Comparison of ENCODE assay signal across 18 cellular contexts in the genomic region with DNA sequence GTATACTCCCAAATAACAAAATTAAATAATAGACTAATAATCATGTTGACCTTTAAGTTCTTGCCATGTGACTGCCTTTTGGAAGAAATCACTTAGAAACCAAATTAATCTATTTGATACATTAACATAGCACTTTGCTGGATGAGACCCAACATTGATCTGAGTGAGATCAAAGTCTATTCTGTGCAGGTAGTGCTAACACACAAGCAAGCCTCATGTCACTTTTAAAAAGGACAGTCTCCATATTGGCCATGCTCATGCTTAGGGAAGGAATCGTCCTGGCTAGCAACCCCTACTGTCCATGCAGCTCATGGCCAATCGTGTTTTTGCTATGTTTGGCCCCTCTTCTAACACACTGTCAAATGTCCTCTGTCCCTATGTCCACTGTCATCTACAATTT. TPM values are rescaled to one million over a fixed set of nuclear protein-coding genes. Genes with fewer than 3 reads are reported as not detected.
DNase-seq lines count a peak whose midpoint lies in the region; ATAC-seq, FAIRE-seq and TF ChIP-seq lines count a peak whose summit lies in the region.
"Had no signal": no experiment of that assay in that cellular context is flagged by ENCODE, and none has a peak within 500 bp of the region (broad histone marks: within the 10 kb centered on the region; RNA-seq: fewer than 3 reads in every experiment).

No MANE protein-coding gene starts in this region.

- no peak for TF ChIP-seq POLR2A in body of pancreas (IDR thresholded peaks at IDR 0.05)
- no peak for TF ChIP-seq POLR2A in right lobe of liver (IDR thresholded peaks at IDR 0.05)

- H3K27ac ChIP-seq in body of pancreas: no peak overlapping the region
- no peak overlapping the region for H3K27ac ChIP-seq in right lobe of liver
- H3K27ac ChIP-seq in small intestine (ENCODE audit: low read depth in 1 of 2, low read length in 1 of 2): no peak overlapping the region
- H3K27ac ChIP-seq: GM23248 had no signal

- peaks cover 2 to 7% of the 10 kb centered on the region in 2 donors for H3K9me3 Mint-ChIP-seq in effector memory CD8-positive, alpha-beta T cell

- no peak overlapping the region for H3K27ac Mint-ChIP-seq in effector memory CD8-positive, alpha-beta T cell
- H3K27ac Mint-ChIP-seq: CD4-positive, alpha-beta memory T cell had no signal

- peak; percentile 42 for ATAC-seq in body of pancreas
- ATAC-seq in right lobe of liver: peak; percentile 89 to 93 (median 91)
- no peak for ATAC-seq in effector memory CD8-positive, alpha-beta T cell (replicated peaks)

- no peaks in the 10 kb centered on the region for H3K27me3 Mint-ChIP-seq in effector memory CD8-positive, alpha-beta T cell
- H3K27me3 Mint-ChIP-seq: CD4-positive, alpha-beta memory T cell had no signal

- DNase-seq in body of pancreas (no peak), right lobe of liver (no peak), small intestine (peak; percentile 3), COR-L47 (lab: John Stamatoyannopoulos, UW) (no peak), activated gamma-delta T cell (lab: John Stamatoyannopoulos, UW) (no peak)
- DNase-seq in effector memory CD8-positive, alpha-beta T cell: no peak
- DNase-seq: C1 segment of cervical spinal cord; Caco-2; CD4-positive, alpha-beta memory T cell; DMS153; DND-41; GM23248; H7; HCEC 1CT had no signal

- H3K36me3 ChIP-seq in body of pancreas (replicated peaks in 1 of 2; ENCODE audit: insufficient read depth in 1 of 2, low read depth in 2 of 2) (no peaks in the 10 kb centered on the region), right lobe of liver (no peaks in the 10 kb centered on the region), small intestine (ENCODE audit: control insufficient read depth in 2 of 2, insufficient read depth in 2 of 2, low read length in 2 of 2) (no peaks in the 10 kb centered on the region)

- intact Hi-C loops in body of pancreas (cut with DNase I): no loop called here
- intact Hi-C loops in right lobe of liver (cut with DNase I): no loop called here

- no peak overlapping the region for H3K4me3 Mint-ChIP-seq in effector memory CD8-positive, alpha-beta T cell
- H3K4me3 Mint-ChIP-seq: CD4-positive, alpha-beta memory T cell had no signal

- H3K27me3 ChIP-seq in body of pancreas (no peaks in the 10 kb centered on the region), right lobe of liver (no peaks in the 10 kb centered on the region), small intestine (ENCODE audit: control insufficient read depth in 2 of 2, insufficient read depth in 2 of 2, low read length in 2 of 2) (no peaks in the 10 kb centered on the region)

- FAIRE-seq in small intestine (lab: Jason Lieb, UNC): no peak
- FAIRE-seq: G401.6, GM12892, GM19239, H1 had no signal

- H3K4me1 ChIP-seq in body of pancreas: no peaks in the 10 kb centered on the region
- H3K4me1 ChIP-seq in right lobe of liver: peaks cover 0 to 10% (median 2%) of the 10 kb centered on the region in 4 donors
- no peaks in the 10 kb centered on the region for H3K4me1 ChIP-seq in small intestine (ENCODE audit: control insufficient read depth in 2 of 2, insufficient read depth in 1 of 2, low read depth in 1 of 2, low read length in 1 of 2)
- H3K4me1 ChIP-seq: Caco-2 had no signal

- no peaks in the 10 kb centered on the region for H3K4me1 Mint-ChIP-seq in effector memory CD8-positive, alpha-beta T cell (ENCODE audit: low read depth in 2 of 2)
- H3K4me1 Mint-ChIP-seq: CD4-positive, alpha-beta memory T cell had no signal

- H3K4me3 ChIP-seq in body of pancreas: no peak overlapping the region
- H3K4me3 ChIP-seq in right lobe of liver: no peak overlapping the region
- H3K4me3 ChIP-seq in small intestine (ENCODE audit: low read depth in 1 of 2, low read length in 2 of 2): no peak overlapping the region
- H3K4me3 ChIP-seq: GM23248 had no signal

- WGBS in body of pancreas, 2 donors: 24 to 38% methylated on average over 2 of the region's 2 CpGs
- WGBS in right lobe of liver (ENCODE audit: insufficient coverage, low coverage, low lambda C conversion rate, missing lambda C conversion rate): 35% methylated on average over 2 of the region's 2 CpGs
- 55 to 87% (median 57%) methylated on average over 2 of the region's 2 CpGs for WGBS in small intestine, 3 donors

- peaks cover 2% of the 10 kb centered on the region for H3K36me3 Mint-ChIP-seq in effector memory CD8-positive, alpha-beta T cell (ENCODE audit: insufficient read depth)
- H3K36me3 Mint-ChIP-seq: CD4-positive, alpha-beta memory T cell had no signal

- H3K9me3 ChIP-seq in body of pancreas: no peaks in the 10 kb centered on the region
- peaks cover 0 to 4% (median 0%) of the 10 kb centered on the region in 4 donors for H3K9me3 ChIP-seq in right lobe of liver
- no peaks in the 10 kb centered on the region for H3K9me3 ChIP-seq in small intestine (ENCODE audit: control insufficient read depth, low read depth)
- H3K9me3 ChIP-seq: Caco-2 had no signal

- TF ChIP-seq CTCF in body of pancreas (IDR thresholded peaks at IDR 0.05) (no peak), right lobe of liver (IDR thresholded peaks at IDR 0.05) (no peak)

RNA-seq across cellular contexts. Expression of a gene that starts 35.8 kb away (rescaled TPM):
- total RNA-seq in body of pancreas (10 to 100 TPM; 10.5 to 18.7 TPM), right lobe of liver (10 to 100 TPM in 5 of 6 experiments, 1 to 10 TPM in 1; 9.8 to 20.7 (median 14.3) TPM)
- polyA plus RNA-seq in small intestine: 1 to 10 TPM in 1 of 3 donors, under 1 TPM in 2; 0.54 to 2.8 (median 0.67) TPM
